1 cellular context compared by ENCODE assay signal in genomic region chr4:90120037-90120436, GRCh38.
TF ChIP-seq lines count a peak whose summit lies in the region.

No MANE protein-coding gene starts in this region.

TF ChIP-seq in H1, 55 proteins besides CTCF, POLR2A, EP300 and RAD21 (continued from another document):
- TF ChIP-seq, protein P1, sequence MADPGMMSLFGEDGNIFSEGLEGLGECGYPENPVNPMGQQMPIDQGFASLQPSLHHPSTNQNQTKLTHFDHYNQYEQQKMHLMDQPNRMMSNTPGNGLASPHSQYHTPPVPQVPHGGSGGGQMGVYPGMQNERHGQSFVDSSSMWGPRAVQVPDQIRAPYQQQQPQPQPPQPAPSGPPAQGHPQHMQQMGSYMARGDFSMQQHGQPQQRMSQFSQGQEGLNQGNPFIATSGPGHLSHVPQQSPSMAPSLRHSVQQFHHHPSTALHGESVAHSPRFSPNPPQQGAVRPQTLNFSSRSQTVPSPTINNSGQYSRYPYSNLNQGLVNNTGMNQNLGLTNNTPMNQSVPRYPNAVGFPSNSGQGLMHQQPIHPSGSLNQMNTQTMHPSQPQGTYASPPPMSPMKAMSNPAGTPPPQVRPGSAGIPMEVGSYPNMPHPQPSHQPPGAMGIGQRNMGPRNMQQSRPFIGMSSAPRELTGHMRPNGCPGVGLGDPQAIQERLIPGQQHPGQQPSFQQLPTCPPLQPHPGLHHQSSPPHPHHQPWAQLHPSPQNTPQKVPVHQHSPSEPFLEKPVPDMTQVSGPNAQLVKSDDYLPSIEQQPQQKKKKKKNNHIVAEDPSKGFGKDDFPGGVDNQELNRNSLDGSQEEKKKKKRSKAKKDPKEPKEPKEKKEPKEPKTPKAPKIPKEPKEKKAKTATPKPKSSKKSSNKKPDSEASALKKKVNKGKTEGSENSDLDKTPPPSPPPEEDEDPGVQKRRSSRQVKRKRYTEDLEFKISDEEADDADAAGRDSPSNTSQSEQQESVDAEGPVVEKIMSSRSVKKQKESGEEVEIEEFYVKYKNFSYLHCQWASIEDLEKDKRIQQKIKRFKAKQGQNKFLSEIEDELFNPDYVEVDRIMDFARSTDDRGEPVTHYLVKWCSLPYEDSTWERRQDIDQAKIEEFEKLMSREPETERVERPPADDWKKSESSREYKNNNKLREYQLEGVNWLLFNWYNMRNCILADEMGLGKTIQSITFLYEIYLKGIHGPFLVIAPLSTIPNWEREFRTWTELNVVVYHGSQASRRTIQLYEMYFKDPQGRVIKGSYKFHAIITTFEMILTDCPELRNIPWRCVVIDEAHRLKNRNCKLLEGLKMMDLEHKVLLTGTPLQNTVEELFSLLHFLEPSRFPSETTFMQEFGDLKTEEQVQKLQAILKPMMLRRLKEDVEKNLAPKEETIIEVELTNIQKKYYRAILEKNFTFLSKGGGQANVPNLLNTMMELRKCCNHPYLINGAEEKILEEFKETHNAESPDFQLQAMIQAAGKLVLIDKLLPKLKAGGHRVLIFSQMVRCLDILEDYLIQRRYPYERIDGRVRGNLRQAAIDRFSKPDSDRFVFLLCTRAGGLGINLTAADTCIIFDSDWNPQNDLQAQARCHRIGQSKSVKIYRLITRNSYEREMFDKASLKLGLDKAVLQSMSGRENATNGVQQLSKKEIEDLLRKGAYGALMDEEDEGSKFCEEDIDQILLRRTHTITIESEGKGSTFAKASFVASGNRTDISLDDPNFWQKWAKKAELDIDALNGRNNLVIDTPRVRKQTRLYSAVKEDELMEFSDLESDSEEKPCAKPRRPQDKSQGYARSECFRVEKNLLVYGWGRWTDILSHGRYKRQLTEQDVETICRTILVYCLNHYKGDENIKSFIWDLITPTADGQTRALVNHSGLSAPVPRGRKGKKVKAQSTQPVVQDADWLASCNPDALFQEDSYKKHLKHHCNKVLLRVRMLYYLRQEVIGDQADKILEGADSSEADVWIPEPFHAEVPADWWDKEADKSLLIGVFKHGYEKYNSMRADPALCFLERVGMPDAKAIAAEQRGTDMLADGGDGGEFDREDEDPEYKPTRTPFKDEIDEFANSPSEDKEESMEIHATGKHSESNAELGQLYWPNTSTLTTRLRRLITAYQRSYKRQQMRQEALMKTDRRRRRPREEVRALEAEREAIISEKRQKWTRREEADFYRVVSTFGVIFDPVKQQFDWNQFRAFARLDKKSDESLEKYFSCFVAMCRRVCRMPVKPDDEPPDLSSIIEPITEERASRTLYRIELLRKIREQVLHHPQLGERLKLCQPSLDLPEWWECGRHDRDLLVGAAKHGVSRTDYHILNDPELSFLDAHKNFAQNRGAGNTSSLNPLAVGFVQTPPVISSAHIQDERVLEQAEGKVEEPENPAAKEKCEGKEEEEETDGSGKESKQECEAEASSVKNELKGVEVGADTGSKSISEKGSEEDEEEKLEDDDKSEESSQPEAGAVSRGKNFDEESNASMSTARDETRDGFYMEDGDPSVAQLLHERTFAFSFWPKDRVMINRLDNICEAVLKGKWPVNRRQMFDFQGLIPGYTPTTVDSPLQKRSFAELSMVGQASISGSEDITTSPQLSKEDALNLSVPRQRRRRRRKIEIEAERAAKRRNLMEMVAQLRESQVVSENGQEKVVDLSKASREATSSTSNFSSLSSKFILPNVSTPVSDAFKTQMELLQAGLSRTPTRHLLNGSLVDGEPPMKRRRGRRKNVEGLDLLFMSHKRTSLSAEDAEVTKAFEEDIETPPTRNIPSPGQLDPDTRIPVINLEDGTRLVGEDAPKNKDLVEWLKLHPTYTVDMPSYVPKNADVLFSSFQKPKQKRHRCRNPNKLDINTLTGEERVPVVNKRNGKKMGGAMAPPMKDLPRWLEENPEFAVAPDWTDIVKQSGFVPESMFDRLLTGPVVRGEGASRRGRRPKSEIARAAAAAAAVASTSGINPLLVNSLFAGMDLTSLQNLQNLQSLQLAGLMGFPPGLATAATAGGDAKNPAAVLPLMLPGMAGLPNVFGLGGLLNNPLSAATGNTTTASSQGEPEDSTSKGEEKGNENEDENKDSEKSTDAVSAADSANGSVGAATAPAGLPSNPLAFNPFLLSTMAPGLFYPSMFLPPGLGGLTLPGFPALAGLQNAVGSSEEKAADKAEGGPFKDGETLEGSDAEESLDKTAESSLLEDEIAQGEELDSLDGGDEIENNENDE (IDR thresholded peaks at IDR 0.05; ENCODE audit: insufficient replicate concordance, low read length) = no peak
- no peak for TF ChIP-seq CBX5 (IDR thresholded peaks at IDR 0.05; ENCODE audit: low read depth, low read length)
